Comparison of ENCODE assay signal across 2 cellular contexts in genomic region chr5:112360740-112361139, GRCh38. TPM values are rescaled to one million over a fixed set of nuclear protein-coding genes. Genes with fewer than 3 reads are reported as not detected.
"Had no signal": no experiment of that assay in that cellular context is flagged by ENCODE, and none has a peak within 500 bp of the region (broad histone marks: within the 10 kb centered on the region; RNA-seq: fewer than 3 reads in every experiment).

No MANE protein-coding gene starts in this region.

RNA-seq across cellular contexts. Expression of gene EPB41L4A, which starts 58.3 kb away (rescaled TPM):
- total RNA-seq: LHCN-M2, M059J had no signal
